1 cellular context compared by ENCODE assay signal in the genomic region with DNA sequence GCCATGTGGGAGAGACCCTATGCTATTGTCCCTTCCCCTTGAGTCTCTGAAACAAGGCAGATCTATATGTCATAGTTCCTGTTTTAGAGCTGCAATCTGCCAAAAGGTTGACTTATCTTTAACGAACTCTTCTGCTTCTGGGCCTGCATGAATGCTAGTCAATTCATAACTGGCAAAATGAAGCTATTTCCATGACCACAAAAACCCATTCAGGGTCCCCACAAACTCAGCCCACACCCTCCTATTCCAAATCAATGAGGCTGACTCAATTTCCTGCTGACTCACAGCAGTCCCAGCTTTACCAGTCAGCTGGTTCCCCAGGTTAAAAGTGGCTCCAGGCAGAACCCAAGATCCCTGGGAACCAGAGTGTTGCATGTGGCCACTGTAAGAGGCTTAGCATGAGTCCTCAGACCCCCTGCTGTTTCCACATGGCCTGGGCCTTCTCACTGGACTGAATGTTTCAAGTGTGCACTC.
TF ChIP-seq lines count a peak whose summit lies in the region.

No MANE protein-coding gene starts in this region.

TF ChIP-seq in WTC11, 78 proteins besides CTCF, POLR2A, EP300 and RAD21 (continued from another document):
- TF ChIP-seq, protein P1, sequence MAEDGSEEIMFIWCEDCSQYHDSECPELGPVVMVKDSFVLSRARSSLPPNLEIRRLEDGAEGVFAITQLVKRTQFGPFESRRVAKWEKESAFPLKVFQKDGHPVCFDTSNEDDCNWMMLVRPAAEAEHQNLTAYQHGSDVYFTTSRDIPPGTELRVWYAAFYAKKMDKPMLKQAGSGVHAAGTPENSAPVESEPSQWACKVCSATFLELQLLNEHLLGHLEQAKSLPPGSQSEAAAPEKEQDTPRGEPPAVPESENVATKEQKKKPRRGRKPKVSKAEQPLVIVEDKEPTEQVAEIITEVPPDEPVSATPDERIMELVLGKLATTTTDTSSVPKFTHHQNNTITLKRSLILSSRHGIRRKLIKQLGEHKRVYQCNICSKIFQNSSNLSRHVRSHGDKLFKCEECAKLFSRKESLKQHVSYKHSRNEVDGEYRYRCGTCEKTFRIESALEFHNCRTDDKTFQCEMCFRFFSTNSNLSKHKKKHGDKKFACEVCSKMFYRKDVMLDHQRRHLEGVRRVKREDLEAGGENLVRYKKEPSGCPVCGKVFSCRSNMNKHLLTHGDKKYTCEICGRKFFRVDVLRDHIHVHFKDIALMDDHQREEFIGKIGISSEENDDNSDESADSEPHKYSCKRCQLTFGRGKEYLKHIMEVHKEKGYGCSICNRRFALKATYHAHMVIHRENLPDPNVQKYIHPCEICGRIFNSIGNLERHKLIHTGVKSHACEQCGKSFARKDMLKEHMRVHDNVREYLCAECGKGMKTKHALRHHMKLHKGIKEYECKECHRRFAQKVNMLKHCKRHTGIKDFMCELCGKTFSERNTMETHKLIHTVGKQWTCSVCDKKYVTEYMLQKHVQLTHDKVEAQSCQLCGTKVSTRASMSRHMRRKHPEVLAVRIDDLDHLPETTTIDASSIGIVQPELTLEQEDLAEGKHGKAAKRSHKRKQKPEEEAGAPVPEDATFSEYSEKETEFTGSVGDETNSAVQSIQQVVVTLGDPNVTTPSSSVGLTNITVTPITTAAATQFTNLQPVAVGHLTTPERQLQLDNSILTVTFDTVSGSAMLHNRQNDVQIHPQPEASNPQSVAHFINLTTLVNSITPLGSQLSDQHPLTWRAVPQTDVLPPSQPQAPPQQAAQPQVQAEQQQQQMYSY (CRISPR knock-in tag; IDR thresholded peaks at IDR 0.05), result no peak
- TF ChIP-seq, protein P2, sequence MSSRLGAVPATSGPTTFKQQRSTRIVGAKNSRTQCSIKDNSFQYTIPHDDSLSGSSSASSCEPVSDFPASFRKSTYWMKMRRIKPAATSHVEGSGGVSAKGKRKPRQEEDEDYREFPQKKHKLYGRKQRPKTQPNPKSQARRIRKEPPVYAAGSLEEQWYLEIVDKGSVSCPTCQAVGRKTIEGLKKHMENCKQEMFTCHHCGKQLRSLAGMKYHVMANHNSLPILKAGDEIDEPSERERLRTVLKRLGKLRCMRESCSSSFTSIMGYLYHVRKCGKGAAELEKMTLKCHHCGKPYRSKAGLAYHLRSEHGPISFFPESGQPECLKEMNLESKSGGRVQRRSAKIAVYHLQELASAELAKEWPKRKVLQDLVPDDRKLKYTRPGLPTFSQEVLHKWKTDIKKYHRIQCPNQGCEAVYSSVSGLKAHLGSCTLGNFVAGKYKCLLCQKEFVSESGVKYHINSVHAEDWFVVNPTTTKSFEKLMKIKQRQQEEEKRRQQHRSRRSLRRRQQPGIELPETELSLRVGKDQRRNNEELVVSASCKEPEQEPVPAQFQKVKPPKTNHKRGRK (CRISPR knock-in tag; IDR thresholded peaks at IDR 0.05; ENCODE audit: borderline replicate concordance), result no peak
- no peak for TF ChIP-seq TEAD4 (CRISPR knock-in tag; IDR thresholded peaks at IDR 0.05)
- TF ChIP-seq, protein P3, sequence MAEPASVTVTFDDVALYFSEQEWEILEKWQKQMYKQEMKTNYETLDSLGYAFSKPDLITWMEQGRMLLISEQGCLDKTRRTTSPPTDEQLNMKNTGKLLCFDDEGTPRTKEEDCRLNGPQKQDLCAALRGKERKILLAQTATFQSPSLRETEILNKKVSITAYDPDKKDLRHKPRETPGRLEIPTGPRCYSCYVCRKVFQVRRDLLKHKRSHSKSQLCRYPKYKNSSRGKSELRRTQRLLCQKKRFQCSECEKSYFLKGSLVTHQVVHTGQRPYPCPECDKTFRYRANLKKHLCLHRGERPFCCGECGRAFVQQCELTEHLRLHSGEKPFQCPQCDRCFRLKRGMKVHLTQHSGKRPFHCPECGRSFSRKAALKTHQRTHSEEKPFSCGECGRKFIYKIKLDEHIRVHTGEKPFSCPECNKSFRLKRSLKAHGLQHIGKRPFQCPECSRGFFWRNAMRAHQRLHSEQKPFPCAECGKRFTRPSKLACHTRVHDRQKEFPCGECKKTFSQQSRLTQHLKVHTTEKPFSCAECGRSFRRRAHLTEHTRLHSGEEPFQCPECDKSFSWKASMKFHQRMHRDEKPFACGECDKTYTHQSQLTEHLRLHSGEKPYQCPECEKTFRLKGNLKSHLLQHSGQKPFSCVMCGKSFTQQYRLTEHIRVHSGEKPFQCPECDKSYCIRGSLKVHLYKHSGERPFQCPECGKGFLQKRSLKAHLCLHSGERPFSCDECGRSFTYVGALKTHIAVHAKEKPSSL (CRISPR knock-in tag; conservative IDR thresholded peaks at IDR 0.05), result no peak
- no peak for TF ChIP-seq ZNF138 (CRISPR knock-in tag; conservative IDR thresholded peaks at IDR 0.05)
